8 cellular contexts compared by ENCODE assay signal in the genomic region with DNA sequence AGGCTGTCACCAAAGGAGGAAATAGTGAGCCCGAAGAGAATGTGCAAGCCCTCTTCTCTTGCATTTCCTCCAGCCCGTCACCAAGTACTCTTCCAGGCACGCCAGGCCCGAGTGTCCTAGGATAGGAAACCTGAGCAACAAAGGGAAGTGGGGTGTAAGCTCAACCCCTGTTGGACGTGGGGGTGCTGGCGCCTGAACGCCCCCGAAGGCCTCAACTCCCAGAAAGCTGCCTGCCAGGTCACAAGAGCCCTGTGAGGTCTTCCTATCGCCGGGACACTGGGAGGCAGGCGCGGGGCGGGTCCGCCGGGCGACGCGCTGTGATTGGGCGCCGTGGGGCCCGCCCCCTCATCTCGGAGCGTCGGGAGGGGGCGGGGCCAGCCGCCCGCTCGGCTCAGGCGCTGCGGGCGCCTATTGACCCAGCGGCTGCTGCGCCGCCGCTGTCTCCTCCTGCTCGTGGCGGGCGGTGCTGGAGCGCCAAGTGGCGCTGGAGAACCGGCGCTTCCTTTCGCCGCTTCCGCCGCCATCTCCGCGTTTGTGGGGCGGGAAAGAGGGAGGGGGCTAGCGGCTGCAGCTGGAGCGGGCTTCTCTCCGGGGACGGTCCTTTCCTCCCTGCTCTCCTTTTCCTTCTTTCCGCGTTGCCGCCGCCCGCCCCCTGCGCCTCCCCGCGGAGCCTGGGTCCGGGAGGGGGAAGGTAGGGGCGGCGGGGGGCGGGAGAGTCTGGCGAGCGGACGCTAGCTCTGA. TPM values are rescaled to one million over a fixed set of nuclear protein-coding genes. Genes with fewer than 3 reads are reported as not detected.
A peak's percentile ranks its signal among the peaks of the same experiment; 100 is the strongest.
DNase-seq lines count a peak whose midpoint lies in the region; ATAC-seq and TF ChIP-seq lines count a peak whose summit lies in the region.

No MANE protein-coding gene starts in this region.

- intact Hi-C loops in Panc1 (cut with micrococcal nuclease; ENCODE audit: unreplicated experiment): no loop called here
- intact Hi-C loops in esophagus squamous epithelium (cut with DNase I): no loop called here

- POLR2A ChIA-PET in Panc1 (lab: Charles Lee): interaction anchor here (0.6 to 0.7 kb wide), 2 partner anchors 115 to 405 kb away, joined by 5 to 7 read pairs; no protein-coding TSS in a partner anchor

- peaks cover 0 to 2% of the 10 kb centered on the region in 2 donors for H3K36me3 Mint-ChIP-seq in activated T-cell treated with anti-CD3 and anti-CD28 coated beads, Interleukin-2, amount 50 U/mL, for 72 hours (ENCODE audit: insufficient read depth in 2 of 2)
- no peaks in the 10 kb centered on the region for H3K36me3 Mint-ChIP-seq in naive B cell
- peaks cover 8 to 16% of the 10 kb centered on the region in 2 donors for H3K36me3 Mint-ChIP-seq in stimulated activated naive B cell treated with anti-CD40 and anti-IgM and Interleukin-4, amounts not matched to agents 10 μg/mL and 1 μg/mL and 100 μg/mL, for 72 hours

- peaks cover 32% of the 10 kb centered on the region for H3K4me1 Mint-ChIP-seq in activated T-cell treated with anti-CD3 and anti-CD28 coated beads, Interleukin-2, amount 50 U/mL, for 72 hours (ENCODE audit: low read depth)
- peaks cover 30 to 40% (median 31%) of the 10 kb centered on the region in 3 donors for H3K4me1 Mint-ChIP-seq in naive B cell
- H3K4me1 Mint-ChIP-seq in stimulated activated naive B cell treated with anti-CD40 and anti-IgM and Interleukin-4, amounts not matched to agents 10 μg/mL and 1 μg/mL and 100 μg/mL, for 72 hours: peaks cover 23 to 28% of the 10 kb centered on the region in 2 donors

- TF ChIP-seq CTCF in Panc1 (IDR thresholded peaks at IDR 0.05) (no peak), esophagus squamous epithelium (IDR thresholded peaks at IDR 0.05) (peak in 1 of 6 experiments; percentile 2)

- H3K27me3 Mint-ChIP-seq in activated T-cell treated with anti-CD3 and anti-CD28 coated beads, Interleukin-2, amount 50 U/mL, for 72 hours (ENCODE audit: low read depth): no peaks in the 10 kb centered on the region
- peaks cover 0 to 4% (median 0%) of the 10 kb centered on the region in 3 donors for H3K27me3 Mint-ChIP-seq in naive B cell
- peaks cover 0 to 3% of the 10 kb centered on the region in 2 donors for H3K27me3 Mint-ChIP-seq in stimulated activated naive B cell treated with anti-CD40 and anti-IgM and Interleukin-4, amounts not matched to agents 10 μg/mL and 1 μg/mL and 100 μg/mL, for 72 hours

- CTCF ChIA-PET in Panc1 (lab: Charles Lee): interaction anchor here (0.6 to 1.1 kb wide), 2 partner anchors 770 to 1207 kb away, joined by 3 read pairs; no protein-coding TSS in a partner anchor

- H3K27ac ChIP-seq in Panc1 (ENCODE audit: low read length) (peak overlapping the region; percentile 90), esophagus squamous epithelium (peak overlapping the region; percentile 95 to 98 (median 96))

- H3K4me3 Mint-ChIP-seq in activated T-cell treated with anti-CD3 and anti-CD28 coated beads, Interleukin-2, amount 50 U/mL, for 72 hours: peak overlapping the region; percentile 82 to 91
- H3K4me3 Mint-ChIP-seq in naive B cell: peak overlapping the region; percentile 81 to 96 (median 90)
- H3K4me3 Mint-ChIP-seq in stimulated activated naive B cell treated with anti-CD40 and anti-IgM and Interleukin-4, amounts not matched to agents 10 μg/mL and 1 μg/mL and 100 μg/mL, for 72 hours: peak overlapping the region; percentile 88 to 98

- DNase-seq in DMS79 treated with DMSO at 0.1 percent for 48 hours (lab: John Stamatoyannopoulos, UW) (peak; percentile 69), Panc1 (ENCODE audit: low read depth, low spot score) (no peak), esophagus squamous epithelium (lab: John Stamatoyannopoulos, UW) (peak; percentile 15), naive B cell (peak; percentile 78)
- DNase-seq in Jurkat, Clone E6-1 (ENCODE audit: low read depth, low spot score): peak; percentile 83
- DNase-seq in activated T-cell treated with anti-CD3 and anti-CD28 coated beads, Interleukin-2, amount 50 U/mL, for 72 hours: peak; percentile 83 to 85
- DNase-seq in stimulated activated naive B cell treated with anti-CD40 and anti-IgM and Interleukin-4, amounts not matched to agents 10 μg/mL and 1 μg/mL and 100 μg/mL, for 72 hours: peak; percentile 80

- peaks cover 0 to 3% of the 10 kb centered on the region in 2 donors for H3K9me3 Mint-ChIP-seq in activated T-cell treated with anti-CD3 and anti-CD28 coated beads, Interleukin-2, amount 50 U/mL, for 72 hours
- peaks cover 0 to 14% (median 9%) of the 10 kb centered on the region in 7 donors for H3K9me3 Mint-ChIP-seq in naive B cell
- H3K9me3 Mint-ChIP-seq in stimulated activated naive B cell treated with anti-CD40 and anti-IgM and Interleukin-4, amounts not matched to agents 10 μg/mL and 1 μg/mL and 100 μg/mL, for 72 hours: no peaks in the 10 kb centered on the region

- H3K36me3 ChIP-seq in Panc1 (ENCODE audit: control insufficient read depth, insufficient read depth, low read length) (no peaks in the 10 kb centered on the region; the same call in 1 of the 2 replicates), esophagus squamous epithelium (no peaks in the 10 kb centered on the region)

- in situ Hi-C loops in Panc1 (cut with HindIII; ENCODE audit: low pct_unique_long_range_greater_than_20kb, low sequenced_read_pairs): no loop called here

- BruUV-seq in Panc1 (replicated peaks; lab: Mats Ljungman, UMichigan): no TSS peak

- peak; percentile 79 for ATAC-seq in GM21717 (IDR thresholded peaks at IDR 0.05; ENCODE audit: unreplicated experiment)
- peak; percentile 92 for ATAC-seq in Panc1
- ATAC-seq in activated T-cell treated with anti-CD3 and anti-CD28 coated beads, Interleukin-2, amount 50 U/mL, for 72 hours (replicated peaks in 1 of 2): peak; percentile 81
- peak; percentile 74 for ATAC-seq in naive B cell (ENCODE audit: low read depth in 2 of 2)
- ATAC-seq in stimulated activated naive B cell treated with anti-CD40 and anti-IgM and Interleukin-4, amounts not matched to agents 10 μg/mL and 1 μg/mL and 100 μg/mL, for 72 hours (replicated peaks): peak; percentile 80 to 82

- peak overlapping the region; percentile 88 for H3K4me3 ChIP-seq in Jurkat, Clone E6-1 (ENCODE audit: low read length)
- peak overlapping the region; percentile 65 to 90 for H3K4me3 ChIP-seq in Panc1 (ENCODE audit: low read depth in 2 of 2, low read length in 2 of 2)
- H3K4me3 ChIP-seq in esophagus squamous epithelium: peak overlapping the region; percentile 67 to 94 (median 78)

- no peaks in the 10 kb centered on the region for H3K9me3 ChIP-seq in Panc1 (ENCODE audit: control insufficient read depth, insufficient read depth, low read depth, low read length)
- H3K9me3 ChIP-seq in esophagus squamous epithelium: peaks cover 0 to 7% (median 0%) of the 10 kb centered on the region in 3 donors

- peaks cover 16% of the 10 kb centered on the region for H3K4me1 ChIP-seq in Panc1 (ENCODE audit: control insufficient read depth, insufficient read depth, low read length)
- H3K4me1 ChIP-seq in esophagus squamous epithelium: peaks cover 20 to 39% (median 22%) of the 10 kb centered on the region in 3 donors

- no peaks in the 10 kb centered on the region for H3K27me3 ChIP-seq in Panc1 (ENCODE audit: control insufficient read depth, insufficient read depth, low read length)
- H3K27me3 ChIP-seq in esophagus squamous epithelium: no peaks in the 10 kb centered on the region

- peak in 2 of 4 donors; percentile 88 to 95 for TF ChIP-seq POLR2A in esophagus squamous epithelium (IDR thresholded peaks at IDR 0.05)

- WGBS in esophagus squamous epithelium, 2 donors: 0 to 5% methylated on average over 4 to 8 of the region's 68 CpGs

- peak overlapping the region; percentile 81 for H3K27ac Mint-ChIP-seq in activated T-cell treated with anti-CD3 and anti-CD28 coated beads, Interleukin-2, amount 50 U/mL, for 72 hours
- H3K27ac Mint-ChIP-seq in naive B cell: peak overlapping the region; percentile 76 to 98 (median 97)
- peak overlapping the region; percentile 97 for H3K27ac Mint-ChIP-seq in stimulated activated naive B cell treated with anti-CD40 and anti-IgM and Interleukin-4, amounts not matched to agents 10 μg/mL and 1 μg/mL and 100 μg/mL, for 72 hours

RNA-seq across cellular contexts. Expression of a gene that starts 0.6 kb away (rescaled TPM):
- polyA plus RNA-seq in Jurkat, Clone E6-1 (2012; ENCODE audit: insufficient read depth, insufficient read length): 14.5 TPM
- total RNA-seq in Panc1 (2021; ENCODE audit: unreplicated experiment): 51.0 TPM
- 17.1 TPM for polyA plus RNA-seq in Panc1 (2012; ENCODE audit: insufficient read length)
- total RNA-seq in activated T-cell treated with anti-CD3 and anti-CD28 coated beads, Interleukin-2, amount 50 U/mL, for 72 hours: 10 to 100 TPM; 47.4 to 48.8 TPM
- 10 to 100 TPM; 27.4 to 40.1 (median 37.4) TPM for total RNA-seq in esophagus squamous epithelium
- 10 to 100 TPM in 5 of 6 donors, 1 to 10 TPM in 1; 8.4 to 20.6 (median 17.1) TPM for polyA plus RNA-seq in naive B cell (ENCODE audit: low read depth in 6 of 6)
